16 cellular contexts compared by ENCODE assay signal in the genomic region with DNA sequence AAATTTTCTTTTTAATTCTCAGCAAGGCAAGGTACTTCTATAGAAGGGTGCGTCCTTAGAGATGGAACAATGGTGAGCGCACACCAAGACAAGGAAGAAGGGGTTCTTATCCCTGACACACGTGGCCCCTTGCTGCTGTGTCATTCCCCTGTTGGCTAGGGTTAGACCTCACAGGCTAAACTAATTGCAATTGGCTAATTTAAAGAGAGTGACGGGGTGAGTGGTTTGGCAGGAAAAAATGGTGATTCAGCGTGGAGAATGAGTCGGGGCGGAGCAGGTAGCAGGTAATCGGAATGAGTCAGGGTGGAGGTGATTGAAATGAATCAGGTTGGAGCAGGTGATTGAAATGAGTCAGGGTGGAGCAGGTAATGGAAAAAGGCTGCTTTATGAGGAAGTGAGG. TPM values are rescaled to one million over a fixed set of nuclear protein-coding genes. Genes with fewer than 3 reads are reported as not detected.
DNase-seq lines count a peak whose midpoint lies in the region; ATAC-seq, FAIRE-seq and TF ChIP-seq lines count a peak whose summit lies in the region.
"Had no signal": no experiment of that assay in that cellular context is flagged by ENCODE, and none has a peak within 500 bp of the region (broad histone marks: within the 10 kb centered on the region; RNA-seq: fewer than 3 reads in every experiment).

No MANE protein-coding gene starts in this region.

- no peak overlapping the region for H3K9ac ChIP-seq in HepG2 (ENCODE audit: insufficient read depth, low read depth, low read length)
- H3K9ac ChIP-seq: GM23248 had no signal

- no peak for TF ChIP-seq POLR2A in HepG2 (IDR thresholded peaks at IDR 0.05; ENCODE audit: insufficient read depth in 1 of 2, low read depth in 2 of 2, low read length in 2 of 2)
- no peak for TF ChIP-seq POLR2A in right lobe of liver (IDR thresholded peaks at IDR 0.05)

- in situ Hi-C loops in HepG2 (cut with HindIII; ENCODE audit: extremely low pct_ligation_motif_present, low pct_unique_long_range_greater_than_20kb), result no loop called here

- CTCF ChIA-PET in HepG2 (lab: Yijun Ruan, JAX; ENCODE audit: low intra/inter-chr PET ratio, low total read pairs), result no interaction called here

- POLR2A ChIA-PET in HepG2 (lab: Yijun Ruan, JAX), result interaction anchor here (1.2 kb wide), 1 partner anchor 14 kb away, joined by 3 read pairs; no protein-coding TSS in a partner anchor

- no peak overlapping the region for H3K4me3 Mint-ChIP-seq in memory B cell
- H3K4me3 Mint-ChIP-seq: activated naive CD4-positive, alpha-beta T cell treated with anti-CD3 and anti-CD28 coated beads, Interleukin-2, amount 50 U/mL, for 24 hours had no signal

- H3K27me3 ChIP-seq in HepG2 (ENCODE audit: control insufficient read depth in 1 of 2, insufficient read depth in 2 of 2, low read length in 2 of 2) (no peaks in the 10 kb centered on the region), right lobe of liver (no peaks in the 10 kb centered on the region)
- H3K27me3 ChIP-seq: upper lobe of left lung had no signal

- no TSS peak for BruUV-seq in HepG2 (replicated peaks; lab: Mats Ljungman, UMichigan)

- no peaks in the 10 kb centered on the region for H3K9me3 Mint-ChIP-seq in memory B cell
- H3K9me3 Mint-ChIP-seq: activated naive CD4-positive, alpha-beta T cell treated with anti-CD3 and anti-CD28 coated beads, Interleukin-2, amount 50 U/mL, for 24 hours had no signal

- WGBS in HepG2 (ENCODE audit: low lambda C conversion rate), result 95% methylated on average over 8 of the region's 8 CpGs
- WGBS in right lobe of liver (ENCODE audit: insufficient coverage, low coverage, low lambda C conversion rate, missing lambda C conversion rate), result 77% methylated on average over 8 of the region's 8 CpGs

- TF ChIP-seq RAD21 in HepG2 (CRISPR knock-in tag; IDR thresholded peaks at IDR 0.05), result no peak

- H3K4me3 ChIP-seq in HepG2 (replicated peaks in 1 of 3; ENCODE audit: insufficient read depth in 1 of 3, low read depth in 2 of 3, low read length in 3 of 3), result no peak overlapping the region
- no peak overlapping the region for H3K4me3 ChIP-seq in right lobe of liver
- H3K4me3 ChIP-seq: GM23248, upper lobe of left lung had no signal

- peaks cover 7% of the 10 kb centered on the region for H3K27me3 Mint-ChIP-seq in memory B cell
- H3K27me3 Mint-ChIP-seq: activated naive CD4-positive, alpha-beta T cell treated with anti-CD3 and anti-CD28 coated beads, Interleukin-2, amount 50 U/mL, for 24 hours had no signal

- TF ChIP-seq EP300 in HepG2 (IDR thresholded peaks at IDR 0.05; ENCODE audit: low read depth in 2 of 2, low read length in 2 of 2) (no peak), HepG2 (CRISPR knock-in tag; IDR thresholded peaks at IDR 0.05; ENCODE audit: borderline replicate concordance) (no peak)

- H2AFZ ChIP-seq in HepG2 (ENCODE audit: low read length), result no peak overlapping the region
- H2AFZ ChIP-seq: GM23248 had no signal

- intact Hi-C loops in HepG2 (cut with micrococcal nuclease; ENCODE audit: unreplicated experiment), result no loop called here
- intact Hi-C loops in right lobe of liver (cut with DNase I), result no loop called here
- intact Hi-C loops in posterior cingulate gyrus (cut with DNase I), result no loop called here

- H3K4me1 Mint-ChIP-seq in memory B cell, result peaks cover 6% of the 10 kb centered on the region

- peak overlapping the region; percentile 17 for H3K27ac Mint-ChIP-seq in memory B cell
- H3K27ac Mint-ChIP-seq: activated naive CD4-positive, alpha-beta T cell treated with anti-CD3 and anti-CD28 coated beads, Interleukin-2, amount 50 U/mL, for 24 hours had no signal

- DNase-seq in HepG2 (ENCODE audit: low spot score) (no peak), right lobe of liver (no peak), memory B cell (ENCODE audit: low spot score in 2 of 2) (no peak), AG08396 (ENCODE audit: low spot score) (no peak), posterior cingulate gyrus (no peak), COLO829 (ENCODE audit: low spot score) (no peak)
- peak; percentile 22 for DNase-seq in activated naive CD4-positive, alpha-beta T cell treated with anti-CD3 and anti-CD28 coated beads, Interleukin-2, amount 50 U/mL, for 16 hours
- DNase-seq: C1 segment of cervical spinal cord, GM23248, IMR-90, NCI-H2029, occipital lobe had no signal

- H3K36me3 Mint-ChIP-seq in memory B cell, result no peaks in the 10 kb centered on the region
- H3K36me3 Mint-ChIP-seq: activated naive CD4-positive, alpha-beta T cell treated with anti-CD3 and anti-CD28 coated beads, Interleukin-2, amount 50 U/mL, for 24 hours had no signal

- no peak for ATAC-seq in HepG2
- no peak for ATAC-seq in right lobe of liver
- ATAC-seq in memory B cell (ENCODE audit: low read depth), result no peak
- ATAC-seq in GM21367 (IDR thresholded peaks at IDR 0.05; ENCODE audit: unreplicated experiment), result no peak

- H3K9me3 ChIP-seq in HepG2 (ENCODE audit: low read length) (no peaks in the 10 kb centered on the region), right lobe of liver (no peaks in the 10 kb centered on the region)
- H3K9me3 ChIP-seq: upper lobe of left lung had no signal

- H3K36me3 ChIP-seq in HepG2 (replicated peaks in 1 of 2; ENCODE audit: control insufficient read depth in 1 of 2, insufficient read depth in 2 of 2, low read length in 2 of 2) (no peaks in the 10 kb centered on the region), right lobe of liver (no peaks in the 10 kb centered on the region)
- H3K36me3 ChIP-seq: upper lobe of left lung had no signal

- H4K20me1 ChIP-seq in HepG2 (ENCODE audit: insufficient read depth, low read length), result no peaks in the 10 kb centered on the region

- TF ChIP-seq CTCF in HepG2 (CRISPR knock-in tag; IDR thresholded peaks at IDR 0.05), result no peak
- TF ChIP-seq CTCF in right lobe of liver (IDR thresholded peaks at IDR 0.05), result no peak

- H3K4me1 ChIP-seq in HepG2 (ENCODE audit: insufficient read depth, low read length), result peaks cover 27% of the 10 kb centered on the region
- no peaks in the 10 kb centered on the region for H3K4me1 ChIP-seq in right lobe of liver

- H3K27ac ChIP-seq in HepG2 (ENCODE audit: extremely low read length, insufficient read depth, low read length) (no peak overlapping the region), right lobe of liver (no peak overlapping the region)
- H3K27ac ChIP-seq: GM23248 had no signal

- no peak for FAIRE-seq in HepG2 (lab: Jason Lieb, UNC)
- FAIRE-seq: TTC549 had no signal

- H3K4me2 ChIP-seq in HepG2 (ENCODE audit: low read depth, low read length), result no peak overlapping the region

- no peaks in the 10 kb centered on the region for H3K79me2 ChIP-seq in HepG2 (ENCODE audit: insufficient read depth, low read length)

TF ChIP-seq in HepG2, 621 proteins besides CTCF, POLR2A, EP300 and RAD21 (continues in another document):
- TF ChIP-seq POGZ (CRISPR knock-in tag; IDR thresholded peaks at IDR 0.05) (peak; percentile 49; the same call in 1 of the 2 replicates), ZNF619 (CRISPR knock-in tag; IDR thresholded peaks at IDR 0.05) (0 out of 2 replicates have a peak, but pooled peaks have one; percentile 30)

RNA-seq across cellular contexts. Expression of gene HECTD1, which starts 36.3 kb away (rescaled TPM):
- 560 and 761 TPM in 2 replicates for total RNA-seq in HepG2 (2016; rRNA removed; fragmentation: Illumina TruSeq; extraction: Trizol)
- total RNA-seq in HepG2 (2016; cell fraction: cytosol; rRNA removed; fragmentation: Illumina TruSeq; extraction: Trizol; ENCODE audit: low read depth), result 152 and 185 TPM in 2 replicates
- total RNA-seq in HepG2 (2016; cell fraction: insoluble cytoplasmic fraction; rRNA removed; fragmentation: Illumina TruSeq; extraction: Trizol), result 547 and 739 TPM in 2 replicates
- total RNA-seq in HepG2 (2016; cell fraction: membrane; rRNA removed; fragmentation: Illumina TruSeq; extraction: Trizol), result 193 and 217 TPM in 2 replicates
- 529 and 592 TPM in 2 replicates for total RNA-seq in HepG2 (2016; cell fraction: nucleus; rRNA removed; fragmentation: Illumina TruSeq; extraction: Trizol)
- 251 and 312 TPM in 2 replicates for polyA plus RNA-seq in HepG2 (2011; rRNA removed)
- polyA plus RNA-seq in HepG2 (2011; cell fraction: cytosol; rRNA removed), result 136 and 176 TPM in 2 replicates
- 261 and 311 TPM in 2 replicates for polyA plus RNA-seq in HepG2 (2011; cell fraction: nucleus; rRNA removed)
- polyA plus RNA-seq in HepG2 (2012), result 201 and 210 TPM in 2 replicates
- 18.3 and 18.5 TPM in 2 replicates for polyA plus RNA-seq in HepG2 (2016; cell fraction: cytosol; fragmentation: Illumina TruSeq; extraction: Trizol; ENCODE audit: low read depth)
- 345 and 361 TPM in 2 replicates for polyA plus RNA-seq in HepG2 (2016; cell fraction: insoluble cytoplasmic fraction; fragmentation: Illumina TruSeq; extraction: Trizol; ENCODE audit: low read depth)
- polyA plus RNA-seq in HepG2 (2016; cell fraction: membrane; fragmentation: Illumina TruSeq; extraction: Trizol; ENCODE audit: low read depth), result 42.8 and 42.9 TPM in 2 replicates
- polyA plus RNA-seq in HepG2 (2016; cell fraction: nucleus; fragmentation: Illumina TruSeq; extraction: Trizol; ENCODE audit: insufficient read depth, low read depth), result 433 and 489 TPM in 2 replicates
- polyA minus RNA-seq in HepG2 (2011; rRNA and poly(A)+ RNA removed; ENCODE audit: low replicate concordance), result 372 and 1,089 TPM in 2 replicates
- 426 and 459 TPM in 2 replicates for polyA minus RNA-seq in HepG2 (2011; cell fraction: cytosol; rRNA and poly(A)+ RNA removed)
- polyA minus RNA-seq in HepG2 (2011; cell fraction: nucleus; rRNA and poly(A)+ RNA removed), result 772 and 919 TPM in 2 replicates
- total RNA-seq in right lobe of liver, result 100 to 1,000 TPM in 5 of 6 experiments, 10 to 100 TPM in 1; 77.2 to 167 (median 119) TPM
